8 cellular contexts compared by ENCODE assay signal in genomic region chr1:212558665-212559480, GRCh38. TPM values are rescaled to one million over a fixed set of nuclear protein-coding genes. Genes with fewer than 3 reads are reported as not detected.
A peak's percentile ranks its signal among the peaks of the same experiment; 100 is the strongest.
DNase-seq lines count a peak whose midpoint lies in the region; ATAC-seq and FAIRE-seq lines count a peak whose summit lies in the region.

No MANE protein-coding gene starts in this region.

- FAIRE-seq in urothelium cell line (lab: Jason Lieb, UNC): peak; percentile 85

- H3K27ac ChIP-seq in right cardiac atrium (ENCODE audit: low read length): peak overlapping the region; percentile 73

- H3K4me3 Mint-ChIP-seq in T-helper 17 cell: peak overlapping the region; percentile 39

- intact Hi-C loops in right cardiac atrium (cut with DNase I): loop anchor here in 2 of 4 donors (10.0 kb wide), 2 partner anchors 46 to 84 kb away; partner anchors contain the start of gene ATF3 (in 1 of the 2)

- peak; percentile 68 for ATAC-seq in GM18499 (IDR thresholded peaks at IDR 0.05; ENCODE audit: insufficient read depth, unreplicated experiment)
- peak; percentile 94 for ATAC-seq in HG02884 (IDR thresholded peaks at IDR 0.05; ENCODE audit: unreplicated experiment)
- ATAC-seq in T-helper 17 cell: peak; percentile 96
- ATAC-seq in right cardiac atrium: peak; percentile 96 to 97

- H3K4me1 Mint-ChIP-seq in T-helper 17 cell: peaks cover 6% of the 10 kb centered on the region

- no peaks in the 10 kb centered on the region for H3K4me1 ChIP-seq in right cardiac atrium (ENCODE audit: control insufficient read depth, insufficient read depth, low read length)

- WGBS in right cardiac atrium: 2% methylated on average over 64 of the region's 64 CpGs

- DNase-seq in NCI-H146 (lab: John Stamatoyannopoulos, UW) (peak; percentile 85), T-helper 17 cell (peak; percentile 89), anterior cingulate cortex (lab: John Stamatoyannopoulos, UW) (peak; percentile 12 to 94 (median 82)), right cardiac atrium (peak; percentile 92 to 97 (median 97)), pulmonary artery endothelial cell (ENCODE audit: low read depth, low spot score) (peak; percentile 81), urothelium cell line (ENCODE audit: low spot score) (peak; percentile 92)

- H3K36me3 Mint-ChIP-seq in T-helper 17 cell (ENCODE audit: low read depth): no peaks in the 10 kb centered on the region

- peak overlapping the region; percentile 58 for H3K4me3 ChIP-seq in right cardiac atrium (ENCODE audit: low read length)

- H3K9me3 ChIP-seq in T-helper 17 cell (ENCODE audit: control insufficient read depth, low read length, poor library complexity, severe bottlenecking) (no peaks in the 10 kb centered on the region), right cardiac atrium (ENCODE audit: control insufficient read depth, low read length) (no peaks in the 10 kb centered on the region)

- peaks cover 8% of the 10 kb centered on the region for H3K27me3 Mint-ChIP-seq in T-helper 17 cell

- peak overlapping the region; percentile 57 for H3K27ac Mint-ChIP-seq in T-helper 17 cell

- no peaks in the 10 kb centered on the region for H3K27me3 ChIP-seq in right cardiac atrium (ENCODE audit: control insufficient read depth, insufficient read depth)

RNA-seq across cellular contexts. Expression of gene ATF3, which starts 49.7 kb away (rescaled TPM):
- 10 to 100 TPM; 53.0 to 72.5 TPM for total RNA-seq in T-helper 17 cell
- total RNA-seq in right cardiac atrium: 10 to 100 TPM in 1 of 4 donors, 1 to 10 TPM in 3; 6.9 to 24.4 (median 7.9) TPM
- 195 TPM for polyA plus RNA-seq in right cardiac atrium
- 1.8 and 2.6 TPM in 2 replicates for total RNA-seq in pulmonary artery endothelial cell

Comparison
In these comparisons a context has a peak if more than half of its experiments do, and no peak if none do; other contexts are left out.
1. Peak in every context shown above with its lines: DNase-seq, ATAC-seq, H3K4me3 ChIP-seq and H3K27ac ChIP-seq.